12 cellular contexts compared by ENCODE assay signal in the genomic region with DNA sequence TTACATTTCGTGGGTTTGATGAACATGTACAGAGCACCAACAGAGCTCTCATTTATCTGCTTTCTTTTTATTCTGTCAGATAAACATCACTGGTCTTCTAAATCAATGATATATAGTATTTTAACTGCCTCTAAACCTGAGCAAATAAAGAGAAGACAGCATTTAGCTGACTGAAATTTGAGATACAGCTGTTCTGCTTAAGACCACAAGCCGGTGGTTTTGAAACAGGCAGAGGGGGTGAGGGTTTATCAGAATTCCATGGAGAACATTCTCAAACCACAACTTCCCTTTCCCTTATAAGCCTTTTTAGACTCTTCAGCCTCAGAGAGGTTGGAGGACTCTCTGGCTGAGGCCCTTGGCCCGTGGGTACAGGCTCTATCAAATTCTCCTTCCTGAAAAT.
DNase-seq lines count a peak whose midpoint lies in the region; TF ChIP-seq lines count a peak whose summit lies in the region.
"Had no signal": no experiment of that assay in that cellular context is flagged by ENCODE, and none has a peak within 500 bp of the region (broad histone marks: within the 10 kb centered on the region; RNA-seq: fewer than 3 reads in every experiment).

No MANE protein-coding gene starts in this region.

- H3K9me3 ChIP-seq in adipocyte (ENCODE audit: control insufficient read depth, low read length) (peaks cover 10% of the 10 kb centered on the region), WERI-Rb-1 (ENCODE audit: severe bottlenecking) (no peaks in the 10 kb centered on the region), MM.1S (replicated peaks; ENCODE audit: insufficient read depth, low read length) (no peaks in the 10 kb centered on the region)

- H3F3A ChIP-seq in MM.1S (ENCODE audit: insufficient read depth, low read length) = no peaks in the 10 kb centered on the region

- no peak overlapping the region for H2AFZ ChIP-seq in MM.1S (ENCODE audit: low read length)

- no peaks in the 10 kb centered on the region for H3K36me3 ChIP-seq in adipocyte (ENCODE audit: control insufficient read depth, insufficient read depth, low read length, severe bottlenecking)
- H3K36me3 ChIP-seq in WERI-Rb-1 = no peaks in the 10 kb centered on the region
- no peaks in the 10 kb centered on the region for H3K36me3 ChIP-seq in MM.1S (replicated peaks; ENCODE audit: insufficient read depth, low read length)
- H3K36me3 ChIP-seq: cardiac muscle cell had no signal

- in situ Hi-C loops in ACHN (cut with HindIII; ENCODE audit: low pct_ligation_motif_present, low pct_unique_long_range_greater_than_20kb, low sequenced_read_pairs) = no loop called here

- H3K9me2 ChIP-seq in MM.1S (replicated peaks; ENCODE audit: insufficient read depth, low read length) = no peaks in the 10 kb centered on the region

- H3K4me3 ChIP-seq in adipocyte (ENCODE audit: low read length) (peak overlapping the region; percentile 61), WERI-Rb-1 (ENCODE audit: low read depth, low read length) (no peak overlapping the region), MM.1S (ENCODE audit: low read length) (no peak overlapping the region)
- H3K4me3 ChIP-seq: cardiac muscle cell had no signal

- H3K9ac ChIP-seq in adipocyte (ENCODE audit: low read length) (peak overlapping the region; percentile 58), MM.1S (ENCODE audit: low read length) (no peak overlapping the region)

- H3K79me2 ChIP-seq in MM.1S (ENCODE audit: low read length) = no peaks in the 10 kb centered on the region

- H3K27ac ChIP-seq in WERI-Rb-1 (no peak overlapping the region), MM.1S (ENCODE audit: low read length) (no peak overlapping the region)
- H3K27ac ChIP-seq: cardiac muscle cell had no signal

- H3K27me3 ChIP-seq in adipocyte (replicated peaks; ENCODE audit: control insufficient read depth, insufficient read depth, low read length) = no peaks in the 10 kb centered on the region
- no peaks in the 10 kb centered on the region for H3K27me3 ChIP-seq in WERI-Rb-1 (ENCODE audit: insufficient read depth, low read depth, severe bottlenecking)
- H3K27me3 ChIP-seq in MM.1S (replicated peaks; ENCODE audit: insufficient read depth, low read length) = no peaks in the 10 kb centered on the region
- H3K27me3 ChIP-seq: cardiac muscle cell had no signal

- DNase-seq in AG20443 (ENCODE audit: low spot score) = peak; percentile 29
- DNase-seq in Kasumi-1 (lab: John Stamatoyannopoulos, UW) = peak; percentile 73 to 76
- DNase-seq in adipocyte (ENCODE audit: low read depth) = peak; percentile 33
- DNase-seq in myocyte (ENCODE audit: low read depth) = peak; percentile 95
- no peak for DNase-seq in WERI-Rb-1
- DNase-seq in kidney tubule cell (ENCODE audit: low spot score) = no peak
- no peak for DNase-seq in MM.1S
- no peak for DNase-seq in ACHN
- DNase-seq: H7; NCI-H526 treated with DMSO at 0.1 percent for 48 hours; stimulated activated CD4-positive, alpha-beta T cell treated with anti-CD3 and anti-CD28 coated beads, Interleukin-1b, Interleukin-23, amount 100 ng/mL, for 48 hours had no signal

- TF ChIP-seq CTCF in WERI-Rb-1 (IDR thresholded peaks at IDR 0.05; ENCODE audit: low read depth, low read length) (no peak), MM.1S (IDR thresholded peaks at IDR 0.05; ENCODE audit: low read length) (no peak)

- no peaks in the 10 kb centered on the region for H4K20me1 ChIP-seq in MM.1S (ENCODE audit: insufficient read depth, low read length)

- H3K4me2 ChIP-seq in MM.1S (ENCODE audit: low read depth, low read length) = no peak overlapping the region

- H3K4me1 ChIP-seq in adipocyte (ENCODE audit: control insufficient read depth, insufficient read depth, low read length) (peaks cover 29% of the 10 kb centered on the region), MM.1S (ENCODE audit: low read length) (no peaks in the 10 kb centered on the region)

Comparison
In these comparisons a context has a peak if more than half of its experiments do, and no peak if none do; other contexts are left out.
1. DNase-seq: peak in AG20443 (single experiment), Kasumi-1 (2 of 2), adipocyte (single experiment) and myocyte (single experiment); none in WERI-Rb-1 (single experiment), kidney tubule cell (single experiment), MM.1S (single experiment) and ACHN (single experiment).